ENCODE assay signal across 1 cellular context in the genomic region with DNA sequence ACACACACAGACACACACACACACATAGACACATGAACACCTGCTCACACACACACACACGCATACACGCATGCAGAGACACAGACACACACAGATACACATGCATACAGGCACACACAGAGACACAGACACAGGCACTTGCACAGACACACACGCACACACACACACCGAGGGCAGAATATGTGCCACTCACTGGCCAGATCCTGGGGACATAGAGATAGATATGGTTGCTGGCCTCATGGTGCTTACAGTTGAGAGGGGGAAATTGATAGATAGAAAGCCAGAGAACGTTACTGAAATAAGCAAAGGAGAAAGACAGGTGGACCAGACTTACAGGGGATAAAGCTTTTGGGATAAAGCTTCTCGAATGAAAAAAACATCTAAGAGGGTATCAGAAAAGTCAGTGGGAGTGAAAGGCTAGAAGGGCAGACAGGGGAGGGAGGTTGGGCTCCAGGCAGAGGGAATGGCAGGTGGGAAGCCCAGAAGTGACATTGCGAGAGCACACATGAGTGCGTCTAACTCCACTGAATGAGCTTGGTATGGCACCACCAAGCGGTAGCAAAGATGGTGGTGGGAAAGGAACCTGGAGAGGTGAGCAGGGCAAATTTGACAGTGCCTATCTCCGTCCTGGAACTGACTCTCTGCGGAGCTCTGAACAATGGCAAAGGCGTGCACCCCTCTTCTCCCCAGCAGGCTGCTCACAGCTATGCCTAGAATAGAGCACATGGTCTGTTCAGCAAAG.
TF ChIP-seq lines count a peak whose summit lies in the region.

No MANE protein-coding gene starts in this region.

TF ChIP-seq in SK-N-SH, 30 proteins besides CTCF, POLR2A, EP300 and RAD21 (continued from another document):
- TF ChIP-seq, protein P1, sequence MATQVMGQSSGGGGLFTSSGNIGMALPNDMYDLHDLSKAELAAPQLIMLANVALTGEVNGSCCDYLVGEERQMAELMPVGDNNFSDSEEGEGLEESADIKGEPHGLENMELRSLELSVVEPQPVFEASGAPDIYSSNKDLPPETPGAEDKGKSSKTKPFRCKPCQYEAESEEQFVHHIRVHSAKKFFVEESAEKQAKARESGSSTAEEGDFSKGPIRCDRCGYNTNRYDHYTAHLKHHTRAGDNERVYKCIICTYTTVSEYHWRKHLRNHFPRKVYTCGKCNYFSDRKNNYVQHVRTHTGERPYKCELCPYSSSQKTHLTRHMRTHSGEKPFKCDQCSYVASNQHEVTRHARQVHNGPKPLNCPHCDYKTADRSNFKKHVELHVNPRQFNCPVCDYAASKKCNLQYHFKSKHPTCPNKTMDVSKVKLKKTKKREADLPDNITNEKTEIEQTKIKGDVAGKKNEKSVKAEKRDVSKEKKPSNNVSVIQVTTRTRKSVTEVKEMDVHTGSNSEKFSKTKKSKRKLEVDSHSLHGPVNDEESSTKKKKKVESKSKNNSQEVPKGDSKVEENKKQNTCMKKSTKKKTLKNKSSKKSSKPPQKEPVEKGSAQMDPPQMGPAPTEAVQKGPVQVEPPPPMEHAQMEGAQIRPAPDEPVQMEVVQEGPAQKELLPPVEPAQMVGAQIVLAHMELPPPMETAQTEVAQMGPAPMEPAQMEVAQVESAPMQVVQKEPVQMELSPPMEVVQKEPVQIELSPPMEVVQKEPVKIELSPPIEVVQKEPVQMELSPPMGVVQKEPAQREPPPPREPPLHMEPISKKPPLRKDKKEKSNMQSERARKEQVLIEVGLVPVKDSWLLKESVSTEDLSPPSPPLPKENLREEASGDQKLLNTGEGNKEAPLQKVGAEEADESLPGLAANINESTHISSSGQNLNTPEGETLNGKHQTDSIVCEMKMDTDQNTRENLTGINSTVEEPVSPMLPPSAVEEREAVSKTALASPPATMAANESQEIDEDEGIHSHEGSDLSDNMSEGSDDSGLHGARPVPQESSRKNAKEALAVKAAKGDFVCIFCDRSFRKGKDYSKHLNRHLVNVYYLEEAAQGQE (IDR thresholded peaks at IDR 0.05; ENCODE audit: low read depth, low read length), result no peak
- no peak for TF ChIP-seq YY1 (IDR thresholded peaks at IDR 0.05; ENCODE audit: low read depth)
